In genomic region chr19:34734601-34735103, GRCh38 we compare ENCODE assay signal across 8 cellular contexts. TPM values are rescaled to one million over a fixed set of nuclear protein-coding genes. Genes with fewer than 3 reads are reported as not detected.
DNase-seq lines count a peak whose midpoint lies in the region; ATAC-seq and TF ChIP-seq lines count a peak whose summit lies in the region.

No MANE protein-coding gene starts in this region.

- H3K4me3 ChIP-seq in H7 (ENCODE audit: insufficient read depth, low read depth, low read length) (peak overlapping the region; percentile 80), RWPE2 (ENCODE audit: severe bottlenecking) (peak overlapping the region; percentile 71), fibroblast of the aortic adventitia (ENCODE audit: low read depth, low read length) (peak overlapping the region; percentile 72), skeletal muscle cell (ENCODE audit: low read depth, low read length) (peak overlapping the region; percentile 50)

- H3K4me1 ChIP-seq in RWPE2 (ENCODE audit: insufficient read depth, poor library complexity, severe bottlenecking) = no peaks in the 10 kb centered on the region

- TF ChIP-seq CTCF in RWPE2 (IDR thresholded peaks at IDR 0.05; ENCODE audit: poor library complexity, severe bottlenecking) (no peak), fibroblast of the aortic adventitia (IDR thresholded peaks at IDR 0.05; ENCODE audit: insufficient read depth, low read length) (no peak), GM20000 (IDR thresholded peaks at IDR 0.05; ENCODE audit: extremely low read depth, missing control alignments) (no peak)

- H3K27ac ChIP-seq in RWPE2 (ENCODE audit: poor library complexity, severe bottlenecking) = peak overlapping the region; percentile 54

- no peaks in the 10 kb centered on the region for H3K9me3 ChIP-seq in RWPE2 (ENCODE audit: severe bottlenecking)

- H3K36me3 ChIP-seq in H7 (replicated peaks; ENCODE audit: control insufficient read depth, insufficient read depth, low read length) (no peaks in the 10 kb centered on the region; the same call in 1 of the 2 replicates), RWPE2 (ENCODE audit: low read depth) (peaks cover 33% of the 10 kb centered on the region)

- H3K27me3 ChIP-seq in H7 (ENCODE audit: control insufficient read depth, insufficient read depth, low read length) (no peaks in the 10 kb centered on the region), RWPE2 (ENCODE audit: insufficient read depth, poor library complexity, severe bottlenecking) (no peaks in the 10 kb centered on the region)

- peak; percentile 10 for DNase-seq in H7
- no peak for DNase-seq in RWPE2 (ENCODE audit: low spot score)
- DNase-seq in fibroblast of the aortic adventitia (ENCODE audit: low read depth) = no peak
- DNase-seq in skeletal muscle cell (ENCODE audit: low read depth) = no peak
- no peak for DNase-seq in NCI-H2029 (lab: John Stamatoyannopoulos, UW)
- DNase-seq in activated CD4-positive, alpha-beta T cell treated with anti-CD3 and anti-CD28 coated beads, Interleukin-2, amount 50 U/mL, for 48 hours = no peak
- DNase-seq in GM20000 (ENCODE audit: low spot score) = no peak

- ATAC-seq in RWPE2 (ENCODE audit: low read depth) (no peak), GM18511 (IDR thresholded peaks at IDR 0.05; ENCODE audit: unreplicated experiment) (no peak)

RNA-seq across cellular contexts. Expression of gene ZNF181, which starts 0.6 kb away (rescaled TPM):
- total RNA-seq in H7 (2014; rRNA removed; shearing (Covaris generic)) = 6.8 and 16.6 TPM in 2 replicates
- 19.4 and 55.4 TPM in 2 replicates for total RNA-seq in fibroblast of the aortic adventitia (ENCODE audit: low replicate concordance)

RNA-seq across cellular contexts. Expression of gene ZNF599, which starts 38.4 kb away (rescaled TPM):
- 3.6 and 7.6 TPM in 2 replicates for total RNA-seq in H7 (2014; rRNA removed; shearing (Covaris generic))
- 6.7 and 11.6 TPM in 2 replicates for total RNA-seq in fibroblast of the aortic adventitia (ENCODE audit: low replicate concordance)

RNA-seq across cellular contexts. Expression of gene ZNF302, which starts 57.2 kb away (rescaled TPM):
- 11.5 and 16.3 TPM in 2 replicates for total RNA-seq in H7 (2014; rRNA removed; shearing (Covaris generic))
- 22.6 and 30.8 TPM in 2 replicates for total RNA-seq in fibroblast of the aortic adventitia (ENCODE audit: low replicate concordance)

RNA-seq across cellular contexts. Expression of gene SCGB2B2, which starts 57.7 kb away (rescaled TPM):
- total RNA-seq in H7 (2014; rRNA removed; shearing (Covaris generic)) = not detected in 2 replicates
- total RNA-seq in fibroblast of the aortic adventitia (ENCODE audit: low replicate concordance) = 0.09 TPM in 1 of 2 replicates, not detected in the other
